8 cellular contexts compared by ENCODE assay signal in genomic region chr5:170216262-170216864, GRCh38. TPM values are rescaled to one million over a fixed set of nuclear protein-coding genes. Genes with fewer than 3 reads are reported as not detected.
DNase-seq lines count a peak whose midpoint lies in the region; ATAC-seq and TF ChIP-seq lines count a peak whose summit lies in the region.

No MANE protein-coding gene starts in this region.

- TF ChIP-seq CTCF in CD8-positive, alpha-beta T cell (IDR thresholded peaks at IDR 0.05) = no peak

- no peak overlapping the region for H3K27ac ChIP-seq in CD8-positive, alpha-beta T cell (ENCODE audit: low read depth, low read length)

- H3K36me3 Mint-ChIP-seq in CD8-positive, alpha-beta T cell = no peaks in the 10 kb centered on the region

- H3K4me1 ChIP-seq in CD8-positive, alpha-beta T cell (ENCODE audit: insufficient read depth, low read length) = no peaks in the 10 kb centered on the region

- intact Hi-C loops in CD8-positive, alpha-beta T cell (cut with DNase I, micrococcal nuclease) = no loop called here

- H3K9me3 ChIP-seq in CD8-positive, alpha-beta T cell (ENCODE audit: low read length) = no peaks in the 10 kb centered on the region

- H3K36me3 ChIP-seq in CD8-positive, alpha-beta T cell (ENCODE audit: insufficient read depth, low read length) = no peaks in the 10 kb centered on the region

- no peak overlapping the region for H3K4me3 Mint-ChIP-seq in CD8-positive, alpha-beta T cell

- TF ChIP-seq POLR2A in erythroblast (IDR thresholded peaks at IDR 0.05; ENCODE audit: low read length) = no peak

- no peak overlapping the region for H3K27ac Mint-ChIP-seq in CD8-positive, alpha-beta T cell

- H3K4me1 Mint-ChIP-seq in CD8-positive, alpha-beta T cell (ENCODE audit: low read depth) = no peaks in the 10 kb centered on the region

- peaks cover 8% of the 10 kb centered on the region for H3K27me3 Mint-ChIP-seq in CD8-positive, alpha-beta T cell (ENCODE audit: low read depth)

- no peaks in the 10 kb centered on the region for H3K9me3 Mint-ChIP-seq in CD8-positive, alpha-beta T cell

- DNase-seq in AG20443 (ENCODE audit: low spot score) = peak; percentile 62
- peak; percentile 53 for DNase-seq in HPDE6-E6E7 (ENCODE audit: extremely low spot score)
- peak; percentile 17 for DNase-seq in OCI-M2 (lab: John Stamatoyannopoulos, UW; ENCODE audit: unreplicated experiment)
- DNase-seq in erythroblast (lab: John Stamatoyannopoulos, UW) = peak; percentile 56 to 61
- peak; percentile 74 for DNase-seq in renal cortical epithelial cell (ENCODE audit: low read depth)
- DNase-seq in CD8-positive, alpha-beta T cell = no peak
- no peak for DNase-seq in NCI-H1417 treated with DMSO at 0.1 percent for 48 hours (lab: John Stamatoyannopoulos, UW)

- H3K4me3 ChIP-seq in CD8-positive, alpha-beta T cell (ENCODE audit: low read depth, low read length) = no peak overlapping the region

- ATAC-seq in CD8-positive, alpha-beta T cell = no peak
- no peak for ATAC-seq in GM21447 (IDR thresholded peaks at IDR 0.05; ENCODE audit: unreplicated experiment)

- POLR2A ChIA-PET in CD8-positive, alpha-beta T cell (lab: Charles Lee) = no interaction called here

- CTCF ChIA-PET in CD8-positive, alpha-beta T cell (lab: Charles Lee) = interaction anchor here (0.6 to 1.5 kb wide), 4 partner anchors 9 to 205 kb away, joined by 3 to 5 read pairs (median 4); no protein-coding TSS in a partner anchor

- no peaks in the 10 kb centered on the region for H3K27me3 ChIP-seq in CD8-positive, alpha-beta T cell (ENCODE audit: insufficient read depth, low read length)

RNA-seq across cellular contexts. Expression of gene C5orf58, which starts 16.4 kb away (rescaled TPM):
- total RNA-seq in renal cortical epithelial cell = not detected in 2 replicates
- not detected for total RNA-seq in CD8-positive, alpha-beta T cell

Comparison
In these comparisons a context has a peak if more than half of its experiments do, and no peak if none do; other contexts are left out.
1. DNase-seq: peak in AG20443 (single experiment), HPDE6-E6E7 (single experiment), OCI-M2 (single experiment), erythroblast (2 of 2) and renal cortical epithelial cell (single experiment); none in CD8-positive, alpha-beta T cell (0 of 7) and NCI-H1417 treated with DMSO at 0.1 percent for 48 hours (single experiment).